13 cellular contexts compared by ENCODE assay signal in genomic region chr6:138405816-138406403, GRCh38. TPM values are rescaled to one million over a fixed set of nuclear protein-coding genes. Genes with fewer than 3 reads are reported as not detected.
A peak's percentile ranks its signal among the peaks of the same experiment; 100 is the strongest.
DNase-seq lines count a peak whose midpoint lies in the region; ATAC-seq, FAIRE-seq and TF ChIP-seq lines count a peak whose summit lies in the region.
"Had no signal": no experiment of that assay in that cellular context is flagged by ENCODE, and none has a peak within 500 bp of the region (broad histone marks: within the 10 kb centered on the region; RNA-seq: fewer than 3 reads in every experiment).

No MANE protein-coding gene starts in this region.

- H3K27me3 ChIP-seq in Caco-2 (replicated peaks; ENCODE audit: control insufficient read depth, insufficient read depth, low read length) (no peaks in the 10 kb centered on the region), Loucy (ENCODE audit: insufficient read depth, low read length, poor library complexity, severe bottlenecking) (no peaks in the 10 kb centered on the region), foreskin keratinocyte (no peaks in the 10 kb centered on the region), tibial artery (no peaks in the 10 kb centered on the region)

- H3K4me1 ChIP-seq in Caco-2 (peaks cover 11% of the 10 kb centered on the region; the same call in 1 of the 2 replicates), Loucy (ENCODE audit: insufficient read depth, low read length, poor library complexity, severe bottlenecking) (peaks cover 20% of the 10 kb centered on the region), foreskin keratinocyte (peaks cover 22% of the 10 kb centered on the region), tibial artery (peaks cover 0 to 15% (median 9%) of the 10 kb centered on the region in 4 donors)

- ATAC-seq in naive B cell (ENCODE audit: low read depth in 2 of 2) (no peak), foreskin keratinocyte (no peak)
- ATAC-seq: activated T-cell treated with anti-CD3 and anti-CD28 coated beads, Interleukin-2, amount 50 U/mL, for 72 hours had no signal

- TF ChIP-seq CTCF in Caco-2 (IDR thresholded peaks at IDR 0.05; ENCODE audit: insufficient read depth in 1 of 2, low read depth in 1 of 2, low read length in 1 of 2, severe bottlenecking in 1 of 2, unreplicated experiment in 1 of 2) (no peak), Loucy (conservative IDR thresholded peaks at IDR 0.05; ENCODE audit: low read length) (no peak), D721Med (IDR thresholded peaks at IDR 0.05; ENCODE audit: insufficient read depth, missing control alignments) (no peak), foreskin keratinocyte (conservative IDR thresholded peaks at IDR 0.05) (no peak), tibial artery (IDR thresholded peaks at IDR 0.05) (no peak)

- DNase-seq in Caco-2: no peak
- DNase-seq in activated naive CD8-positive, alpha-beta T cell treated with anti-CD3 and anti-CD28 coated beads for 36 hours: no peak
- DNase-seq in naive B cell: no peak
- DNase-seq in D721Med (ENCODE audit: insufficient read length, low spot score): no peak
- no peak for DNase-seq in foreskin keratinocyte
- no peak for DNase-seq in tibial artery
- DNase-seq in glomerular visceral epithelial cell (ENCODE audit: extremely low spot score): no peak
- DNase-seq: activated T-cell treated with anti-CD3 and anti-CD28 coated beads, Interleukin-2, amount 50 U/mL, for 72 hours; mesendoderm; NCI-H82 had no signal

- peaks cover 8% of the 10 kb centered on the region for H3K4me1 Mint-ChIP-seq in Caco-2 (ENCODE audit: low read depth, unreplicated experiment)
- H3K4me1 Mint-ChIP-seq in activated naive CD8-positive, alpha-beta T cell treated with anti-CD3 and anti-CD28 coated beads for 36 hours: peaks cover 22% of the 10 kb centered on the region
- H3K4me1 Mint-ChIP-seq in naive B cell: peaks cover 17 to 27% (median 27%) of the 10 kb centered on the region in 3 donors

- H3K4me3 ChIP-seq in Caco-2 (ENCODE audit: low read depth, low read length): no peak overlapping the region
- peak overlapping the region; percentile 82 for H3K4me3 ChIP-seq in Loucy (ENCODE audit: low read length, poor library complexity, severe bottlenecking)
- no peak overlapping the region for H3K4me3 ChIP-seq in tibial artery

- H4K20me1 ChIP-seq in Loucy (ENCODE audit: insufficient read depth, low read length, poor library complexity, severe bottlenecking): no peaks in the 10 kb centered on the region

- H3K27ac Mint-ChIP-seq in Caco-2 (ENCODE audit: unreplicated experiment): no peak overlapping the region
- peak overlapping the region; percentile 39 for H3K27ac Mint-ChIP-seq in activated naive CD8-positive, alpha-beta T cell treated with anti-CD3 and anti-CD28 coated beads for 36 hours
- H3K27ac Mint-ChIP-seq in naive B cell: peak overlapping the region in 4 of 6 donors; percentile 59 to 91 (median 80)
- H3K27ac Mint-ChIP-seq: activated T-cell treated with anti-CD3 and anti-CD28 coated beads, Interleukin-2, amount 50 U/mL, for 72 hours had no signal

- H3K4me3 Mint-ChIP-seq in Caco-2 (ENCODE audit: unreplicated experiment) (peak overlapping the region; percentile 43), naive B cell (peak overlapping the region in 5 of 8 donors; percentile 16 to 96 (median 89))
- H3K4me3 Mint-ChIP-seq in activated naive CD8-positive, alpha-beta T cell treated with anti-CD3 and anti-CD28 coated beads for 36 hours: peak overlapping the region; percentile 45

- no peaks in the 10 kb centered on the region for H3K27me3 Mint-ChIP-seq in Caco-2 (ENCODE audit: insufficient read depth, unreplicated experiment)
- no peaks in the 10 kb centered on the region for H3K27me3 Mint-ChIP-seq in activated naive CD8-positive, alpha-beta T cell treated with anti-CD3 and anti-CD28 coated beads for 36 hours
- no peaks in the 10 kb centered on the region for H3K27me3 Mint-ChIP-seq in naive B cell

- POLR2A ChIA-PET in Caco-2 (lab: Charles Lee): no interaction called here

- H2AFZ ChIP-seq in Loucy (ENCODE audit: low read length): peak overlapping the region; percentile 52; the same call in 1 of the 2 replicates

- H3K4me2 ChIP-seq in Loucy (ENCODE audit: low read depth, low read length, poor library complexity, severe bottlenecking): peak overlapping the region; percentile 90

- no peaks in the 10 kb centered on the region for H3K9me2 ChIP-seq in Loucy (replicated peaks; ENCODE audit: low read depth, low read length)

- peaks cover 44% of the 10 kb centered on the region for H3K36me3 Mint-ChIP-seq in Caco-2 (ENCODE audit: insufficient read depth, unreplicated experiment)
- H3K36me3 Mint-ChIP-seq in activated naive CD8-positive, alpha-beta T cell treated with anti-CD3 and anti-CD28 coated beads for 36 hours: peaks cover 20% of the 10 kb centered on the region
- H3K36me3 Mint-ChIP-seq in naive B cell: peaks cover 14 to 28% of the 10 kb centered on the region in 2 donors

- BruUV-seq in Caco-2 (replicated peaks; lab: Mats Ljungman, UMichigan): TSS peak; percentile 33

- H3K9me3 ChIP-seq in Caco-2 (no peaks in the 10 kb centered on the region), Loucy (ENCODE audit: insufficient read depth, low read depth, low read length) (no peaks in the 10 kb centered on the region), tibial artery (no peaks in the 10 kb centered on the region)

- intact Hi-C loops in Caco-2 (cut with micrococcal nuclease; ENCODE audit: unreplicated experiment): no loop called here
- intact Hi-C loops in tibial artery (cut with DNase I; ENCODE audit: low total_unique reads): loop anchor here (5.0 to 10.0 kb wide), 2 partner anchors 291 to 366 kb away; partner anchors contain the start of gene CCDC28A

- H3K27ac ChIP-seq in foreskin keratinocyte (no peak overlapping the region), tibial artery (peak overlapping the region in 1 of 2 donors; percentile 97)

- peaks cover 3% of the 10 kb centered on the region; the same call in 1 of the 2 replicates for H3F3A ChIP-seq in Loucy (ENCODE audit: low read depth)

- H3K36me3 ChIP-seq in Caco-2 (ENCODE audit: control insufficient read depth, insufficient read depth, low read length) (peaks cover 11% of the 10 kb centered on the region), Loucy (ENCODE audit: insufficient read depth, low read length) (no peaks in the 10 kb centered on the region; the same call in 1 of the 2 replicates), tibial artery (peaks cover 34 to 49% (median 35%) of the 10 kb centered on the region in 3 donors)

- FAIRE-seq in D721Med (lab: Jason Lieb, UNC): no peak
- FAIRE-seq: colon had no signal

- peaks cover 12% of the 10 kb centered on the region; the same call in 1 of the 2 replicates for H3K79me2 ChIP-seq in Loucy (ENCODE audit: insufficient read depth, low read length)

- H3K9ac ChIP-seq in Loucy (ENCODE audit: low read depth, low read length, poor library complexity, severe bottlenecking): peak overlapping the region; percentile 88

- CTCF ChIA-PET in Caco-2 (lab: Charles Lee): interaction anchor here (0.6 to 0.9 kb wide), 2 partner anchors 87 to 167 kb away, joined by 3 read pairs; no protein-coding TSS in a partner anchor

- H3K9me3 Mint-ChIP-seq in Caco-2 (ENCODE audit: unreplicated experiment) (no peaks in the 10 kb centered on the region), naive B cell (no peaks in the 10 kb centered on the region)
- no peaks in the 10 kb centered on the region for H3K9me3 Mint-ChIP-seq in activated naive CD8-positive, alpha-beta T cell treated with anti-CD3 and anti-CD28 coated beads for 36 hours
- H3K9me3 Mint-ChIP-seq: activated T-cell treated with anti-CD3 and anti-CD28 coated beads, Interleukin-2, amount 50 U/mL, for 72 hours had no signal

RNA-seq across cellular contexts. Expression of gene HEBP2, which starts 1.9 kb away (rescaled TPM):
- total RNA-seq in Caco-2 (2022) (64.3 and 73.1 TPM in 2 replicates), foreskin keratinocyte (60.8 and 69.4 TPM in 2 replicates)
- total RNA-seq in activated naive CD8-positive, alpha-beta T cell treated with anti-CD3 and anti-CD28 coated beads for 36 hours: 10 to 100 TPM; 27.4 to 28.0 TPM
- polyA plus RNA-seq in naive B cell (ENCODE audit: low read depth in 6 of 6) (10 to 100 TPM; 33.4 to 50.3 (median 42.2) TPM), foreskin keratinocyte (72.2 and 76.7 TPM in 2 replicates)

RNA-seq across cellular contexts. Expression of gene SMIM28, which starts 28.2 kb away (rescaled TPM):
- total RNA-seq in Caco-2 (2022) (not detected in 2 replicates), foreskin keratinocyte (not detected in 2 replicates)
- not detected for total RNA-seq in activated naive CD8-positive, alpha-beta T cell treated with anti-CD3 and anti-CD28 coated beads for 36 hours
- polyA plus RNA-seq in naive B cell (ENCODE audit: low read depth in 6 of 6) (not detected), foreskin keratinocyte (not detected in 2 replicates)
- total RNA-seq: activated T-cell treated with anti-CD3 and anti-CD28 coated beads, Interleukin-2, amount 50 U/mL, for 72 hours; T-helper 2 cell treated with Interferon-gamma antibody and Interleukin-4, amounts not matched to agents 100 ng/mL and 5 ng/mL, for 36 hours had no signal
